8 cellular contexts compared by ENCODE assay signal in the genomic region with DNA sequence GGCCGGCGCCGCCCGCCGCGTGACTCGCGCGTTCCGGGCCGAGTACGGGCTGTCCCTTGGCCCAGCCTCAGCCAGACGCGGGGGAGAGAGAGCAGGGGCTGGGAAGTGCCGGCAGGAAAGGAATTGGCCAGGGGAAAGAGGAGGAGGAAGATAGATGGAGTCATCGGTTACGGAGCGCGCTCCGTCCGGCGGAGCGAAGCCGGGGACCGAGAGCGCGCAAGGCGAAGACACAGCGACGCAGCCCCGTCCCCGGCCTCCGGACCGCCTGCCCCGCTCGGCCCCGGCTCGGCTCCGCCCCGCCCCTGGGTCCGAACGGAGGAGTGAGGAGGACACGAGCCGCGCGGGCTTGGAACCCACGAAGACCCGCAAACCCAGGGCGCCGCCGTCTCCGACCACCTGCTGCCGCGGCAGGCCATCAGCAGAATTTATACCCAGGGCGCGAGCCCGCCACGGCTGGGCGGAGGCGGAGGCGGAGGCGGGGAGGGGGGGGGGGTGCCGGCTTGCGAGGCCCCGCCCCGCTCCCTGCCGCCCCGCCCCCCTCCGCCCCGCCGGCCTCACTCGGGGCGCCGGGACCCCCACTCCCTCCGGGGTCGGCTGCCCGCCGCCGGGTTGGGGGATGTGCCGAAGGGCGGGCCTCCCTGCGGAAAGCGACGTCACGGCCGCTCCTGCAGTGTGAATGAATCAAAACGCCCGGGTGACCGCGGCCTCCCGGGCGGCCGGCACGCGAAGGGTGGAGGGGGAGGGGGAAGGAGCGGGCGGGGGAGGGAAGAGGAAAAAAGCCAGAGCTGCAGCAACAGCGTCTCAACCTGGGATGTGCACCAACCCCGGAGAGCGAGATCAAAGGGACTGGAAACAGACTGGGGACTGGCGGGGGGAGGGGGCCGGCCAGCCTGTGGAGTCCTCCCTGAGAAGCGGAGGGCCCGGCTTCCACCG. TPM values are rescaled to one million over a fixed set of nuclear protein-coding genes. Genes with fewer than 3 reads are reported as not detected.
DNase-seq lines count a peak whose midpoint lies in the region; ATAC-seq and TF ChIP-seq lines count a peak whose summit lies in the region.

Gene LHX4, plus strand, starts transcription at position 782 of the 933 bp plus-strand sequence. CDS start 266 bp downstream, outside the sequence.

- intact Hi-C loops in left ventricle myocardium superior (cut with micrococcal nuclease): no loop called here

- H3K4me1 Mint-ChIP-seq in activated naive CD4-positive, alpha-beta T cell treated with anti-CD3 and anti-CD28 coated beads, Interleukin-2, amount 50 U/mL, for 24 hours: peaks cover 25% of the 10 kb centered on the region

- H3K4me3 Mint-ChIP-seq in activated naive CD4-positive, alpha-beta T cell treated with anti-CD3 and anti-CD28 coated beads, Interleukin-2, amount 50 U/mL, for 24 hours: peak within 1 kb of the TSS; percentile 80

- H3K36me3 Mint-ChIP-seq in activated naive CD4-positive, alpha-beta T cell treated with anti-CD3 and anti-CD28 coated beads, Interleukin-2, amount 50 U/mL, for 24 hours: no peaks in the 10 kb centered on the region

- POLR2A ChIA-PET in HEK293T (lab: Yijun Ruan, JAX): interaction anchor here (1.5 kb wide), 1 partner anchor 20 kb away, joined by 3 read pairs; no protein-coding TSS in a partner anchor

- peaks cover 56% of the 10 kb centered on the region for H3K27me3 Mint-ChIP-seq in activated naive CD4-positive, alpha-beta T cell treated with anti-CD3 and anti-CD28 coated beads, Interleukin-2, amount 50 U/mL, for 24 hours

- no peaks in the 10 kb centered on the region for H3K9me3 Mint-ChIP-seq in activated naive CD4-positive, alpha-beta T cell treated with anti-CD3 and anti-CD28 coated beads, Interleukin-2, amount 50 U/mL, for 24 hours

- ATAC-seq in left ventricle myocardium superior: peak; percentile 66

- TF ChIP-seq CTCF in retinal pigment epithelial cell (conservative IDR thresholded peaks at IDR 0.05; ENCODE audit: low read depth, low read length): no peak

- CTCF ChIA-PET in HEK293T (lab: Yijun Ruan, JAX): no interaction called here

- H3K4me3 ChIP-seq in retinal pigment epithelial cell (ENCODE audit: low read length): peak within 1 kb of the TSS; percentile 44

- H3K27ac Mint-ChIP-seq in activated naive CD4-positive, alpha-beta T cell treated with anti-CD3 and anti-CD28 coated beads, Interleukin-2, amount 50 U/mL, for 24 hours: no peak within 1 kb of the TSS

- no peak within 1 kb of the TSS for H3K27ac ChIP-seq in caudate nucleus (ENCODE audit: low read depth, low read length)

- DNase-seq in DMS53 (lab: John Stamatoyannopoulos, UW) (peak; percentile 90), HEK293T (ENCODE audit: extremely low spot score) (peak; percentile 91), NCI-H526 (lab: John Stamatoyannopoulos, UW) (peak; percentile 68 to 91), left ventricle myocardium superior (no peak), retinal pigment epithelial cell (ENCODE audit: low read depth) (no peak), NCI-H187 (lab: John Stamatoyannopoulos, UW) (no peak), caudate nucleus (lab: John Stamatoyannopoulos, UW) (no peak)

TF ChIP-seq in HEK293T, 16 proteins besides CTCF, POLR2A, EP300 and RAD21:
- no peak for TF ChIP-seq FOXK2 (IDR thresholded peaks at IDR 0.05)
- no peak for TF ChIP-seq NFRKB (IDR thresholded peaks at IDR 0.05)
- no peak for TF ChIP-seq CTBP1 (IDR thresholded peaks at IDR 0.05; ENCODE audit: borderline replicate concordance)
- TF ChIP-seq TARDBP (IDR thresholded peaks at IDR 0.05): no peak
- TF ChIP-seq ELF4 (IDR thresholded peaks at IDR 0.05): no peak
- peak; percentile 92 for TF ChIP-seq LEF1 (IDR thresholded peaks at IDR 0.05; ENCODE audit: borderline replicate concordance)
- TF ChIP-seq L3MBTL2 (conservative IDR thresholded peaks at IDR 0.05): peak; percentile 72
- TF ChIP-seq FOXA1 (IDR thresholded peaks at IDR 0.05): no peak
- no peak for TF ChIP-seq ARNT (IDR thresholded peaks at IDR 0.05)
- no peak for TF ChIP-seq HDGF (IDR thresholded peaks at IDR 0.05; ENCODE audit: borderline replicate concordance)
- TF ChIP-seq SUZ12 (IDR thresholded peaks at IDR 0.05): no peak
- TF ChIP-seq ZNF384 (IDR thresholded peaks at IDR 0.05): no peak

RNA-seq across cellular contexts. Expression of gene LHX4, which starts in this region (rescaled TPM):
- total RNA-seq in left ventricle myocardium superior: not detected

Comparison
In these comparisons a context has a peak if more than half of its experiments do, and no peak if none do; other contexts are left out.
1. Peak in ATAC-seq in left ventricle myocardium superior; RNA of the gene not detected or under 1 TPM.
2. DNase-seq: peak in DMS53 (single experiment), HEK293T (single experiment) and NCI-H526 (2 of 2); none in left ventricle myocardium superior (single experiment), retinal pigment epithelial cell (single experiment), NCI-H187 (0 of 2) and caudate nucleus (0 of 61).